In genomic region chr2:84459028-84459943, GRCh38 we compare ENCODE assay signal across 8 cellular contexts. TPM values are rescaled to one million over a fixed set of nuclear protein-coding genes. Genes with fewer than 3 reads are reported as not detected.
DNase-seq lines count a peak whose midpoint lies in the region; ATAC-seq, FAIRE-seq and TF ChIP-seq lines count a peak whose summit lies in the region.

Gene SUCLG1 (minus strand): TSS chr2:84459280. CDS start chr2:84459269, 11 bp downstream.

- peak within 1 kb of the TSS; percentile 86 for H3K9ac ChIP-seq in OCI-LY3 (ENCODE audit: low read length)
- H3K9ac ChIP-seq in endothelial cell of umbilical vein (replicated peaks; ENCODE audit: extremely low read depth, insufficient read depth, low read length) = peak within 1 kb of the TSS; percentile 98

- peak; percentile 95 for ATAC-seq in GM21515 (IDR thresholded peaks at IDR 0.05; ENCODE audit: unreplicated experiment)

- CTCF ChIA-PET in endothelial cell of umbilical vein (lab: Charles Lee) = interaction anchor here (1.1 kb wide), 1 partner anchor 38 kb away, joined by 3 read pairs; no protein-coding TSS in a partner anchor

- H2AFZ ChIP-seq in OCI-LY3 (ENCODE audit: low read depth, low read length) (peak within 1 kb of the TSS; percentile 82), endothelial cell of umbilical vein (ENCODE audit: low read depth, low read length) (peak within 1 kb of the TSS; percentile 81)

- H3K4me2 ChIP-seq in OCI-LY3 (ENCODE audit: low read length) (peak within 1 kb of the TSS; percentile 74), endothelial cell of umbilical vein (ENCODE audit: insufficient read depth, low read length) (peak within 1 kb of the TSS; percentile 97)

- H3K27me3 ChIP-seq in OCI-LY3 (ENCODE audit: low read depth, low read length) = no peaks in the 10 kb centered on the region
- no peaks in the 10 kb centered on the region for H3K27me3 ChIP-seq in endothelial cell of umbilical vein (ENCODE audit: control insufficient read depth in 2 of 2, insufficient read depth in 2 of 2, low read length in 2 of 2)

- dilution Hi-C loops in endothelial cell of umbilical vein (cut with MboI; ENCODE audit: extremely low pct_ligation_motif_present, low sequenced_read_pairs) = no loop called here

- H3K4me3 ChIP-seq in OCI-LY3 (ENCODE audit: low read length) = peak within 1 kb of the TSS; percentile 94
- H3K4me3 ChIP-seq in endothelial cell of umbilical vein (replicated peaks in 1 of 3; ENCODE audit: insufficient read depth in 1 of 3, low read depth in 1 of 3, low read length in 3 of 3) = peak within 1 kb of the TSS; percentile 76 to 89 (median 88)

- TF ChIP-seq CTCF in OCI-LY3 (IDR thresholded peaks at IDR 0.05; ENCODE audit: low read depth, low read length) = no peak
- no peak for TF ChIP-seq CTCF in endothelial cell of umbilical vein (IDR thresholded peaks at IDR 0.05; ENCODE audit: extremely low read depth in 1 of 2, insufficient read depth in 1 of 2, low read depth in 1 of 2, low read length in 2 of 2)

- no peaks in the 10 kb centered on the region for H3K9me1 ChIP-seq in endothelial cell of umbilical vein (replicated peaks; ENCODE audit: control insufficient read depth, extremely low read depth, insufficient read depth, low read length)

- H3K79me2 ChIP-seq in OCI-LY3 (ENCODE audit: low read length) = peaks cover 38% of the 10 kb centered on the region
- H3K79me2 ChIP-seq in endothelial cell of umbilical vein (ENCODE audit: control insufficient read depth, insufficient read depth, low read length) = peaks cover 35% of the 10 kb centered on the region

- H3K9me3 ChIP-seq in OCI-LY3 (ENCODE audit: insufficient read depth, low read length) (no peaks in the 10 kb centered on the region), endothelial cell of umbilical vein (replicated peaks; ENCODE audit: control insufficient read depth, insufficient read depth, low read length) (no peaks in the 10 kb centered on the region)

- peak within 1 kb of the TSS; percentile 58 for H3K27ac ChIP-seq in OCI-LY3 (ENCODE audit: low read length)
- peak within 1 kb of the TSS; percentile 90 for H3K27ac ChIP-seq in endothelial cell of umbilical vein (ENCODE audit: insufficient read depth, low read depth, low read length)

- peak; percentile 90 for FAIRE-seq in endothelial cell of umbilical vein (lab: Jason Lieb, UNC)

- H3K36me3 ChIP-seq in OCI-LY3 (replicated peaks; ENCODE audit: low read depth, low read length) = no peaks in the 10 kb centered on the region
- no peaks in the 10 kb centered on the region for H3K36me3 ChIP-seq in endothelial cell of umbilical vein (ENCODE audit: control insufficient read depth in 2 of 2, extremely low read depth in 1 of 2, insufficient read depth in 2 of 2, low read length in 2 of 2)

- peak; percentile 92 for DNase-seq in D341Med (ENCODE audit: low spot score)
- peak; percentile 83 for DNase-seq in HuH-7 (ENCODE audit: low spot score)
- DNase-seq in activated CD8-positive, alpha-beta memory T cell treated with anti-CD3 and anti-CD28 coated beads, Interleukin-2, amount 50 U/mL, for 48 hours = peak; percentile 89
- DNase-seq in endothelial cell of umbilical vein (ENCODE audit: low read depth, low spot score) = peak; percentile 87
- DNase-seq in midbrain (lab: John Stamatoyannopoulos, UW) = peak; percentile 90
- peak; percentile 70 to 80 for DNase-seq in stimulated activated CD8-positive, alpha-beta memory T cell treated with anti-CD3 and anti-CD28 coated beads, Interleukin-2, amount 100 ng/mL, for 48 hours (ENCODE audit: low read depth in 2 of 2)

- peak; percentile 50 for TF ChIP-seq POLR2A in endothelial cell of umbilical vein (IDR thresholded peaks at IDR 0.05; ENCODE audit: low read depth, low read length)

- POLR2A ChIA-PET in endothelial cell of umbilical vein (lab: Charles Lee) = interaction anchor here (0.6 kb wide), 1 partner anchor 447 kb away, joined by 3 read pairs; no protein-coding TSS in a partner anchor

- H3K4me1 ChIP-seq in OCI-LY3 (ENCODE audit: low read length) = peaks cover 14% of the 10 kb centered on the region
- H3K4me1 ChIP-seq in endothelial cell of umbilical vein (ENCODE audit: control insufficient read depth, extremely low read depth, insufficient read depth, low read length) = peaks cover 11% of the 10 kb centered on the region

- peaks cover 7% of the 10 kb centered on the region; the same call in 1 of the 2 replicates for H4K20me1 ChIP-seq in OCI-LY3 (ENCODE audit: insufficient read depth, low read length)
- H4K20me1 ChIP-seq in endothelial cell of umbilical vein (replicated peaks; ENCODE audit: control insufficient read depth, extremely low read depth, insufficient read depth, low read length) = no peaks in the 10 kb centered on the region

- intact Hi-C loops in endothelial cell of umbilical vein (cut with micrococcal nuclease) = loop anchor here (1.0 to 5.0 kb wide), 3 partner anchors 35 to 423 kb away; partner anchors contain the start of genes DNAH6 and TRABD2A

- no TSS peak for BruUV-seq in endothelial cell of umbilical vein (replicated peaks; lab: Mats Ljungman, UMichigan)

TF ChIP-seq in endothelial cell of umbilical vein, 7 proteins besides CTCF, POLR2A, EP300 and RAD21:
- TF ChIP-seq MYC (IDR thresholded peaks at IDR 0.05; ENCODE audit: low read depth, low read length) (no peak), MAX (IDR thresholded peaks at IDR 0.05; ENCODE audit: insufficient read depth, insufficient read length) (peak; percentile 22)
TF ChIP-seq in endothelial cell of umbilical vein: peak in this region for 1.

RNA-seq across cellular contexts. Expression of gene SUCLG1, which starts in this region (rescaled TPM):
- 59.2 and 62.6 TPM in 2 replicates for total RNA-seq in endothelial cell of umbilical vein
- 24.0 and 31.7 TPM in 2 replicates for polyA plus RNA-seq in endothelial cell of umbilical vein
- 39.4 and 45.3 TPM in 2 replicates for polyA plus RNA-seq in endothelial cell of umbilical vein (2011; cell fraction: cytosol; rRNA removed)
- 39.4 and 51.8 TPM in 2 replicates for polyA plus RNA-seq in endothelial cell of umbilical vein (2011; cell fraction: nucleus; rRNA removed)
- 70.2 and 83.5 TPM in 2 replicates for polyA plus RNA-seq in endothelial cell of umbilical vein (2012)
- polyA minus RNA-seq in endothelial cell of umbilical vein = 17.0 and 19.2 TPM in 2 replicates
- 39.4 TPM for polyA minus RNA-seq in endothelial cell of umbilical vein (2011; cell fraction: cytosol; rRNA and poly(A)+ RNA removed)
- 27.8 and 28.2 TPM in 2 replicates for polyA minus RNA-seq in endothelial cell of umbilical vein (2011; cell fraction: nucleus; rRNA and poly(A)+ RNA removed)

Comparison
In these comparisons a context has a peak if more than half of its experiments do, and no peak if none do; other contexts are left out.
1. Peak in every context shown above with its lines: DNase-seq, ATAC-seq, H3K4me3 ChIP-seq and H3K27ac ChIP-seq.